In genomic region chr6:52551483-52552277, GRCh38 we compare ENCODE assay signal across 1 cellular context.
TF ChIP-seq lines count a peak whose summit lies in the region.

No MANE protein-coding gene starts in this region.

TF ChIP-seq in HEK293, 187 proteins besides CTCF, POLR2A, EP300 and RAD21 (continued from another document):
- 0 out of 2 replicates have a peak, but pooled peaks have one; percentile 18 for TF ChIP-seq ZNF398 (tag by site-specific recombination; IDR thresholded peaks at IDR 0.05)
- TF ChIP-seq MEIS1 (CRISPR knock-in tag; IDR thresholded peaks at IDR 0.05; ENCODE audit: borderline replicate concordance): no peak
- TF ChIP-seq SCRT1 (tag by site-specific recombination; IDR thresholded peaks at IDR 0.05; ENCODE audit: borderline replicate concordance): no peak
- TF ChIP-seq ZNF76 (tag by site-specific recombination; IDR thresholded peaks at IDR 0.05; ENCODE audit: borderline replicate concordance, low read depth): no peak
- TF ChIP-seq PRDM4 (tag by site-specific recombination; IDR thresholded peaks at IDR 0.05): no peak
- 0 out of 2 replicates have a peak, but pooled peaks have one; percentile 14 for TF ChIP-seq GLIS2 (tag by site-specific recombination; IDR thresholded peaks at IDR 0.05)
- no peak for TF ChIP-seq INSM2 (tag by site-specific recombination; IDR thresholded peaks at IDR 0.05)
- TF ChIP-seq REPIN1 (tag by site-specific recombination; IDR thresholded peaks at IDR 0.05; ENCODE audit: low read depth): no peak
- no peak for TF ChIP-seq ZNF292 (tag by site-specific recombination; IDR thresholded peaks at IDR 0.05; ENCODE audit: borderline replicate concordance, low read depth)
- peak; percentile 41 for TF ChIP-seq ZIC2 (tag by site-specific recombination; IDR thresholded peaks at IDR 0.05)
- peak; percentile 27; the same call in 1 of the 2 replicates for TF ChIP-seq ZFHX2 (tag by site-specific recombination; conservative IDR thresholded peaks at IDR 0.05)
- TF ChIP-seq ZSCAN4 (tag by site-specific recombination; IDR thresholded peaks at IDR 0.05): no peak
- no peak for TF ChIP-seq ZNF174 (tag by site-specific recombination; IDR thresholded peaks at IDR 0.05)
- TF ChIP-seq GLIS1 (tag by site-specific recombination; IDR thresholded peaks at IDR 0.05): peak; percentile 27; the same call in 1 of the 2 replicates
